24 cellular contexts compared by ENCODE assay signal in genomic region chr3:33826688-33827087, GRCh38. TPM values are rescaled to one million over a fixed set of nuclear protein-coding genes. Genes with fewer than 3 reads are reported as not detected.
DNase-seq lines count a peak whose midpoint lies in the region; ATAC-seq and TF ChIP-seq lines count a peak whose summit lies in the region.
"Had no signal": no experiment of that assay in that cellular context is flagged by ENCODE, and none has a peak within 500 bp of the region (broad histone marks: within the 10 kb centered on the region; RNA-seq: fewer than 3 reads in every experiment).

No MANE protein-coding gene starts in this region.

- no peaks in the 10 kb centered on the region for H3K79me1 ChIP-seq in neuronal stem cell (ENCODE audit: low read depth, low read length)

- H3K4me3 Mint-ChIP-seq in memory B cell (no peak overlapping the region), progenitor cell of endocrine pancreas (ENCODE audit: low read depth) (no peak overlapping the region)
- H3K4me3 Mint-ChIP-seq: activated CD8-positive, alpha-beta T cell treated with anti-CD3 and anti-CD28 coated beads, Interleukin-2, amount 10 ng/mL, durations not matched to agents 7 days and 5 days; activated naive CD4-positive, alpha-beta T cell treated with anti-CD3 and anti-CD28 coated beads, Interleukin-2, amount 10 ng/mL, durations not matched to agents 7 days and 5 days; activated T-cell treated with anti-CD3 and anti-CD28 coated beads, Interleukin-2, amount 50 U/mL, for 4 hours; neural crest cell; T-helper 1 cell treated with Interleukin-12 subunit alpha and Interleukin-12 subunit beta and Interleukin-4 antibody, amounts not matched to agents 30 μg/mL and 1 μg/mL, for 36 hours; WTC11 had no signal

- H4K8ac ChIP-seq in neuronal stem cell (ENCODE audit: low read depth, low read length) = no peak overlapping the region

- no peak overlapping the region for H2AK5ac ChIP-seq in neuronal stem cell (ENCODE audit: low read depth, low read length)

- DNase-seq in AG10803 (ENCODE audit: low read depth) (peak; percentile 45), HS-5 (ENCODE audit: low read depth) (peak; percentile 50), dedifferentiated amniotic fluid mesenchymal stem cell (ENCODE audit: extremely low spot score) (peak; percentile 50), memory B cell (ENCODE audit: low spot score in 2 of 2) (no peak), progenitor cell of endocrine pancreas (ENCODE audit: low spot score, unreplicated experiment) (no peak), occipital lobe (lab: John Stamatoyannopoulos, UW) (no peak), NCI-H1092 (lab: John Stamatoyannopoulos, UW) (no peak), neuronal stem cell (ENCODE audit: low spot score) (no peak)
- DNase-seq: activated CD8-positive, alpha-beta T cell treated with anti-CD3 and anti-CD28 coated beads, Interleukin-2, amount 10 ng/mL, durations not matched to agents 7 days and 5 days; activated naive CD4-positive, alpha-beta T cell treated with anti-CD3 and anti-CD28 coated beads, Interleukin-2, amount 10 ng/mL, durations not matched to agents 7 days and 5 days; activated T-cell treated with anti-CD3 and anti-CD28 coated beads, Interleukin-2, amount 50 U/mL, for 4 hours; AML-193; brain microvascular endothelial cell; cortex of kidney; DND-41; NCI-H1105 treated with DMSO at 0.1 percent for 48 hours; NCI-H2107; NCI-H524 treated with DMSO at 0.1 percent for 48 hours; SIG-M5 had no signal

- peaks cover 7 to 97% of the 10 kb centered on the region in 2 donors for H3K36me3 ChIP-seq in neuronal stem cell (replicated peaks in 1 of 2; ENCODE audit: control insufficient read depth in 2 of 2, insufficient read depth in 2 of 2, low read length in 2 of 2)

- H3K27ac Mint-ChIP-seq in memory B cell (peak overlapping the region; percentile 6), progenitor cell of endocrine pancreas (no peak overlapping the region)
- H3K27ac Mint-ChIP-seq: activated CD8-positive, alpha-beta T cell treated with anti-CD3 and anti-CD28 coated beads, Interleukin-2, amount 10 ng/mL, durations not matched to agents 7 days and 5 days; activated naive CD4-positive, alpha-beta T cell treated with anti-CD3 and anti-CD28 coated beads, Interleukin-2, amount 10 ng/mL, durations not matched to agents 7 days and 5 days; T-helper 1 cell treated with Interleukin-12 subunit alpha and Interleukin-12 subunit beta and Interleukin-4 antibody, amounts not matched to agents 30 μg/mL and 1 μg/mL, for 36 hours; WTC11 had no signal

- no peak overlapping the region for H2BK120ac ChIP-seq in neuronal stem cell (ENCODE audit: low read depth, low read length)

- no peak overlapping the region for H3K4me3 ChIP-seq in AG10803 (ENCODE audit: low read length)
- no peak overlapping the region for H3K4me3 ChIP-seq in neuronal stem cell (ENCODE audit: low read length in 2 of 2)
- H3K4me3 ChIP-seq: suprapubic skin had no signal

- H2BK12ac ChIP-seq in neuronal stem cell (ENCODE audit: low read length) = no peak overlapping the region

- H3K27me3 ChIP-seq in neuronal stem cell (ENCODE audit: control insufficient read depth in 3 of 3, insufficient read depth in 3 of 3, low read depth in 1 of 3, low read length in 3 of 3) = no peaks in the 10 kb centered on the region
- H3K27me3 ChIP-seq: brain microvascular endothelial cell, suprapubic skin had no signal

- no CpG with 5 or more reads among the region's 1 CpG for WGBS in neuronal stem cell (ENCODE audit: extremely low coverage in 2 of 2, insufficient read length in 2 of 2, insufficient replicate concordance in 1 of 2), 2 donors

- no peak overlapping the region for H3K27ac ChIP-seq in neuronal stem cell (replicated peaks; ENCODE audit: low read length)
- H3K27ac ChIP-seq: suprapubic skin had no signal

- H3K18ac ChIP-seq in neuronal stem cell (ENCODE audit: low read length) = no peak overlapping the region

- no peak overlapping the region for H3K4me2 ChIP-seq in neuronal stem cell (ENCODE audit: insufficient read depth, low read length, poor library complexity, severe bottlenecking)

- no peak overlapping the region for H2BK5ac ChIP-seq in neuronal stem cell (ENCODE audit: low read length)

- TF ChIP-seq CTCF in AG10803 (conservative IDR thresholded peaks at IDR 0.05; ENCODE audit: low read length) (no peak), progenitor cell of endocrine pancreas (IDR thresholded peaks at IDR 0.05; ENCODE audit: unreplicated experiment) (no peak)

- H3K4me1 ChIP-seq in neuronal stem cell (ENCODE audit: control insufficient read depth in 2 of 2, insufficient read depth in 1 of 2, low read depth in 1 of 2, low read length in 2 of 2) = no peaks in the 10 kb centered on the region
- H3K4me1 ChIP-seq: suprapubic skin had no signal

- H3K9me3 ChIP-seq in neuronal stem cell (replicated peaks in 1 of 2; ENCODE audit: control insufficient read depth in 2 of 2, insufficient read depth in 1 of 2, low read depth in 1 of 2, low read length in 2 of 2) = no peaks in the 10 kb centered on the region
- H3K9me3 ChIP-seq: suprapubic skin had no signal

- H3K4ac ChIP-seq in neuronal stem cell (ENCODE audit: low read length) = no peak overlapping the region

- H3K36me3 Mint-ChIP-seq in memory B cell (peaks cover 35% of the 10 kb centered on the region), progenitor cell of endocrine pancreas (ENCODE audit: insufficient read depth) (peaks cover 15% of the 10 kb centered on the region)

- H2AFZ ChIP-seq in neuronal stem cell (ENCODE audit: low read length) = no peak overlapping the region

- no peak for ATAC-seq in memory B cell (ENCODE audit: low read depth)
- ATAC-seq: activated CD8-positive, alpha-beta T cell treated with anti-CD3 and anti-CD28 coated beads, Interleukin-2, amount 10 ng/mL, durations not matched to agents 7 days and 5 days; activated T-cell treated with anti-CD3 and anti-CD28 coated beads, Interleukin-2, amount 50 U/mL, for 4 hours; left lobe of liver; WTC11 had no signal

- no peak overlapping the region for H3K9ac ChIP-seq in neuronal stem cell (ENCODE audit: low read depth, low read length, poor library complexity)

- no peak overlapping the region for H3K14ac ChIP-seq in neuronal stem cell (ENCODE audit: low read length)

- no peak overlapping the region for H2BK15ac ChIP-seq in neuronal stem cell (ENCODE audit: low read length)

- peaks cover 15% of the 10 kb centered on the region for H3K4me1 Mint-ChIP-seq in memory B cell
- H3K4me1 Mint-ChIP-seq in progenitor cell of endocrine pancreas (ENCODE audit: low read depth) = no peaks in the 10 kb centered on the region
- H3K4me1 Mint-ChIP-seq: activated naive CD4-positive, alpha-beta T cell treated with anti-CD3 and anti-CD28 coated beads, Interleukin-2, amount 10 ng/mL, durations not matched to agents 7 days and 5 days had no signal

- no peak overlapping the region for H4K91ac ChIP-seq in neuronal stem cell (ENCODE audit: low read depth, low read length, poor library complexity)

- no peak overlapping the region for H3K23ac ChIP-seq in neuronal stem cell (ENCODE audit: low read depth, low read length, poor library complexity)

- H3K27me3 Mint-ChIP-seq in memory B cell (no peaks in the 10 kb centered on the region), progenitor cell of endocrine pancreas (no peaks in the 10 kb centered on the region)
- H3K27me3 Mint-ChIP-seq: activated naive CD4-positive, alpha-beta T cell treated with anti-CD3 and anti-CD28 coated beads, Interleukin-2, amount 10 ng/mL, durations not matched to agents 7 days and 5 days had no signal

- H3K9me3 Mint-ChIP-seq in memory B cell (no peaks in the 10 kb centered on the region), progenitor cell of endocrine pancreas (ENCODE audit: low read depth) (no peaks in the 10 kb centered on the region)
- H3K9me3 Mint-ChIP-seq: activated naive CD4-positive, alpha-beta T cell treated with anti-CD3 and anti-CD28 coated beads, Interleukin-2, amount 10 ng/mL, durations not matched to agents 7 days and 5 days; activated T-cell treated with anti-CD3 and anti-CD28 coated beads, Interleukin-2, amount 50 U/mL, for 4 hours; neural crest cell; T-helper 1 cell treated with Interleukin-12 subunit alpha and Interleukin-12 subunit beta and Interleukin-4 antibody, amounts not matched to agents 30 μg/mL and 1 μg/mL, for 36 hours; WTC11 had no signal

RNA-seq across cellular contexts. Expression of gene PDCD6IP, which starts 28.3 kb away (rescaled TPM):
- 113 and 133 TPM in 2 replicates for total RNA-seq in progenitor cell of endocrine pancreas
- total RNA-seq in occipital lobe = 116 TPM
- polyA plus RNA-seq in neuronal stem cell (2013, experiment 1 of 2) = 71.6 TPM
- 71.0 TPM for polyA plus RNA-seq in neuronal stem cell (2013, experiment 2 of 2)

Comparison
In these comparisons a context has a peak if more than half of its experiments do, and no peak if none do; other contexts are left out.
1. DNase-seq: peak in AG10803 (single experiment), HS-5 (single experiment) and dedifferentiated amniotic fluid mesenchymal stem cell (single experiment); none in memory B cell (0 of 2), progenitor cell of endocrine pancreas (single experiment), occipital lobe (single experiment), NCI-H1092 (single experiment) and neuronal stem cell (single experiment).